Comparison of ENCODE assay signal across 15 cellular contexts in the genomic region with DNA sequence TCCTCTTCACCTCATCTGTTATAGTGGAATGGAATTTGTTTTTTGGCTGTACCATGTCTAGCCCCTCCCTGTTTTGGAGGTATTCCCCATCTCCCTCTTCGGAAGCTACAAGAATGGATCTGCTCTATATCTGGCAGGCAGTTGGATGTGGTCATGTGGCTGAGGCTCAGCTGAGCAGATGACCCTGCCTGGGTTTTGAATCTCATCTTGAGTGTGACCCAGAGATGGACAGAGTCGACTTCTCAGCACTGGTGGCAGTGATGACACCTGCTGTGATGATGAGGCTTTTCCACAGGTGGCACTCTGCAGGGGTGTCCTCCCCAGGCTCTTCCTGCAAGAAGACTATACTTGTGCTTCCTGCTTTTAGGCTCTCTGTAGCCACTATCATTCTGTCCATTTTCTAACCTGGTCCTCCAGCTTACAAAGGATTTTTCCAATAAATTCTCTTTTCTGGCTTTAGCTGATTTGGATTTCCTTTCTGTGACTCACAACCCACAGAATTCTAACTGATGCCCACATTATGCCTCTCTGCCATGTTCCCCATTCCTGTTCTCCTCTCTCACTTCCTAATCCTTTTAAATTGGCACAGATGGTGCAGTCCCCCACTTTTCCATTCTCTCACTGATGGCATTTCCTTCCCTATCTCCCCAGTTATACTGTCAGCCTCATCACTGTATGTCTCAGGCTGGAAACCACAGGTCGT. TPM values are rescaled to one million over a fixed set of nuclear protein-coding genes. Genes with fewer than 3 reads are reported as not detected.
DNase-seq lines count a peak whose midpoint lies in the region; ATAC-seq and FAIRE-seq lines count a peak whose summit lies in the region.
"Had no signal": no experiment of that assay in that cellular context is flagged by ENCODE, and none has a peak within 500 bp of the region (broad histone marks: within the 10 kb centered on the region; RNA-seq: fewer than 3 reads in every experiment).

No MANE protein-coding gene starts in this region.

- CTCF ChIA-PET in activated CD8-positive, alpha-beta memory T cell treated with anti-CD3 and anti-CD28 coated beads, Interleukin-2, amount 10 ng/mL, durations not matched to agents 7 days and 5 days (lab: Charles Lee), result interaction anchor here (1.0 kb wide), 1 partner anchor 43 kb away, joined by 4 read pairs; no protein-coding TSS in a partner anchor

- ATAC-seq in activated CD8-positive, alpha-beta memory T cell treated with anti-CD3 and anti-CD28 coated beads, Interleukin-2, amount 10 ng/mL, durations not matched to agents 7 days and 5 days, result no peak
- ATAC-seq in stimulated activated naive B cell treated with anti-CD40 and anti-IgM and Interleukin-4, amounts not matched to agents 10 μg/mL and 1 μg/mL and 100 μg/mL, for 72 hours (replicated peaks), result no peak
- ATAC-seq: A549; activated CD4-positive, alpha-beta T cell treated with anti-CD3 and anti-CD28 coated beads for 36 hours; T-helper 17 cell had no signal

- H3K27me3 Mint-ChIP-seq in activated CD8-positive, alpha-beta memory T cell treated with anti-CD3 and anti-CD28 coated beads, Interleukin-2, amount 10 ng/mL, durations not matched to agents 7 days and 5 days, result peaks cover 30% of the 10 kb centered on the region
- peaks cover 20 to 31% of the 10 kb centered on the region in 2 donors for H3K27me3 Mint-ChIP-seq in stimulated activated naive B cell treated with anti-CD40 and anti-IgM and Interleukin-4, amounts not matched to agents 10 μg/mL and 1 μg/mL and 100 μg/mL, for 72 hours
- peaks cover 16% of the 10 kb centered on the region for H3K27me3 Mint-ChIP-seq in activated T-helper 1 cell treated with anti-CD3 and anti-CD28 coated beads, Interleukin-12 subunit alpha, Interleukin-12 subunit beta, Interleukin-2, Interleukin-4 antibody, amounts not matched to agents 30 ng/mL and 10 ng/mL and 1 ng/mL, durations not matched to agents 14 hours and 24 hours and 36 hours (ENCODE audit: insufficient read depth)

- FAIRE-seq in RCC 7860 (lab: Jason Lieb, UNC), result peak; percentile 31
- FAIRE-seq: A549 had no signal

- no peaks in the 10 kb centered on the region for H3K9me3 Mint-ChIP-seq in activated CD8-positive, alpha-beta memory T cell treated with anti-CD3 and anti-CD28 coated beads, Interleukin-2, amount 10 ng/mL, durations not matched to agents 7 days and 5 days (ENCODE audit: low read depth)
- no peaks in the 10 kb centered on the region for H3K9me3 Mint-ChIP-seq in stimulated activated naive B cell treated with anti-CD40 and anti-IgM and Interleukin-4, amounts not matched to agents 10 μg/mL and 1 μg/mL and 100 μg/mL, for 72 hours
- no peaks in the 10 kb centered on the region for H3K9me3 Mint-ChIP-seq in activated T-helper 1 cell treated with anti-CD3 and anti-CD28 coated beads, Interleukin-12 subunit alpha, Interleukin-12 subunit beta, Interleukin-2, Interleukin-4 antibody, amounts not matched to agents 30 ng/mL and 10 ng/mL and 1 ng/mL, durations not matched to agents 14 hours and 24 hours and 36 hours

- peak; percentile 15 for DNase-seq in activated CD8-positive, alpha-beta memory T cell treated with anti-CD3 and anti-CD28 coated beads, Interleukin-2, amount 10 ng/mL, durations not matched to agents 7 days and 5 days
- DNase-seq in activated CD8-positive, alpha-beta memory T cell treated with anti-CD3 and anti-CD28 coated beads, Interleukin-2, amount 50 U/mL, for 48 hours, result no peak
- DNase-seq in RCC 7860 (ENCODE audit: low spot score) (peak; percentile 47), fibroblast of gingiva (ENCODE audit: low read depth) (peak; percentile 27), AG08396 (ENCODE audit: low spot score) (no peak), Ammon's horn (ENCODE audit: low spot score) (no peak)
- DNase-seq in stimulated activated naive B cell treated with anti-CD40 and anti-IgM and Interleukin-4, amounts not matched to agents 10 μg/mL and 1 μg/mL and 100 μg/mL, for 72 hours, result no peak
- no peak for DNase-seq in activated T-helper 1 cell treated with anti-CD3 and anti-CD28 coated beads, Interleukin-12 subunit alpha, Interleukin-12 subunit beta, Interleukin-2, Interleukin-4 antibody, amounts not matched to agents 30 ng/mL and 10 ng/mL and 1 ng/mL, durations not matched to agents 14 hours and 24 hours and 36 hours (ENCODE audit: low spot score)
- DNase-seq: activated CD4-positive, alpha-beta T cell treated with anti-CD3 and anti-CD28 coated beads for 36 hours; activated T-cell treated with anti-CD3 and anti-CD28 coated beads, Interleukin-2, amount 50 U/mL, for 48 hours; erythroblast; hypothalamus; stimulated activated CD4-positive, alpha-beta T cell treated with anti-CD3 and anti-CD28 coated beads, Interleukin-12 subunit alpha, Interleukin-12 subunit beta, amount 100 ng/mL, for 4 hours; T-helper 17 cell had no signal

- intact Hi-C loops in activated T-helper 1 cell treated with anti-CD3 and anti-CD28 coated beads, Interleukin-12 subunit alpha, Interleukin-12 subunit beta, Interleukin-2, Interleukin-4 antibody, amounts not matched to agents 30 ng/mL and 10 ng/mL and 1 ng/mL, durations not matched to agents 14 hours and 24 hours and 36 hours (cut with micrococcal nuclease), result no loop called here

- H3K27ac Mint-ChIP-seq in activated CD8-positive, alpha-beta memory T cell treated with anti-CD3 and anti-CD28 coated beads, Interleukin-2, amount 10 ng/mL, durations not matched to agents 7 days and 5 days, result no peak overlapping the region
- H3K27ac Mint-ChIP-seq in stimulated activated naive B cell treated with anti-CD40 and anti-IgM and Interleukin-4, amounts not matched to agents 10 μg/mL and 1 μg/mL and 100 μg/mL, for 72 hours, result peak overlapping the region; percentile 7
- no peak overlapping the region for H3K27ac Mint-ChIP-seq in activated T-helper 1 cell treated with anti-CD3 and anti-CD28 coated beads, Interleukin-12 subunit alpha, Interleukin-12 subunit beta, Interleukin-2, Interleukin-4 antibody, amounts not matched to agents 30 ng/mL and 10 ng/mL and 1 ng/mL, durations not matched to agents 14 hours and 24 hours and 36 hours
- H3K27ac Mint-ChIP-seq: activated CD4-positive, alpha-beta T cell treated with anti-CD3 and anti-CD28 coated beads for 36 hours; T-helper 17 cell had no signal

- no peaks in the 10 kb centered on the region for H3K36me3 Mint-ChIP-seq in activated CD8-positive, alpha-beta memory T cell treated with anti-CD3 and anti-CD28 coated beads, Interleukin-2, amount 10 ng/mL, durations not matched to agents 7 days and 5 days
- peaks cover 1 to 7% of the 10 kb centered on the region in 2 donors for H3K36me3 Mint-ChIP-seq in stimulated activated naive B cell treated with anti-CD40 and anti-IgM and Interleukin-4, amounts not matched to agents 10 μg/mL and 1 μg/mL and 100 μg/mL, for 72 hours
- H3K36me3 Mint-ChIP-seq in activated T-helper 1 cell treated with anti-CD3 and anti-CD28 coated beads, Interleukin-12 subunit alpha, Interleukin-12 subunit beta, Interleukin-2, Interleukin-4 antibody, amounts not matched to agents 30 ng/mL and 10 ng/mL and 1 ng/mL, durations not matched to agents 14 hours and 24 hours and 36 hours (ENCODE audit: low read depth), result no peaks in the 10 kb centered on the region

- no peak overlapping the region for H3K4me3 Mint-ChIP-seq in activated CD8-positive, alpha-beta memory T cell treated with anti-CD3 and anti-CD28 coated beads, Interleukin-2, amount 10 ng/mL, durations not matched to agents 7 days and 5 days
- H3K4me3 Mint-ChIP-seq in stimulated activated naive B cell treated with anti-CD40 and anti-IgM and Interleukin-4, amounts not matched to agents 10 μg/mL and 1 μg/mL and 100 μg/mL, for 72 hours, result no peak overlapping the region
- no peak overlapping the region for H3K4me3 Mint-ChIP-seq in activated T-helper 1 cell treated with anti-CD3 and anti-CD28 coated beads, Interleukin-12 subunit alpha, Interleukin-12 subunit beta, Interleukin-2, Interleukin-4 antibody, amounts not matched to agents 30 ng/mL and 10 ng/mL and 1 ng/mL, durations not matched to agents 14 hours and 24 hours and 36 hours
- H3K4me3 Mint-ChIP-seq: activated CD4-positive, alpha-beta T cell treated with anti-CD3 and anti-CD28 coated beads for 36 hours; T-helper 17 cell had no signal

- no peaks in the 10 kb centered on the region for H3K4me1 Mint-ChIP-seq in activated CD8-positive, alpha-beta memory T cell treated with anti-CD3 and anti-CD28 coated beads, Interleukin-2, amount 10 ng/mL, durations not matched to agents 7 days and 5 days
- peaks cover 16 to 33% of the 10 kb centered on the region in 2 donors for H3K4me1 Mint-ChIP-seq in stimulated activated naive B cell treated with anti-CD40 and anti-IgM and Interleukin-4, amounts not matched to agents 10 μg/mL and 1 μg/mL and 100 μg/mL, for 72 hours
- H3K4me1 Mint-ChIP-seq in activated T-helper 1 cell treated with anti-CD3 and anti-CD28 coated beads, Interleukin-12 subunit alpha, Interleukin-12 subunit beta, Interleukin-2, Interleukin-4 antibody, amounts not matched to agents 30 ng/mL and 10 ng/mL and 1 ng/mL, durations not matched to agents 14 hours and 24 hours and 36 hours (ENCODE audit: low read depth), result no peaks in the 10 kb centered on the region
- H3K4me1 Mint-ChIP-seq: activated CD4-positive, alpha-beta T cell treated with anti-CD3 and anti-CD28 coated beads for 36 hours had no signal

RNA-seq across cellular contexts. Expression of gene ARHGAP22, which starts 7.5 kb away (rescaled TPM):
- total RNA-seq in activated CD8-positive, alpha-beta memory T cell treated with anti-CD3 and anti-CD28 coated beads, Interleukin-2, amount 10 ng/mL, durations not matched to agents 7 days and 5 days, result not detected
- 0.66 and 1.2 TPM in 2 replicates for total RNA-seq in activated T-helper 1 cell treated with anti-CD3 and anti-CD28 coated beads, Interleukin-12 subunit alpha, Interleukin-12 subunit beta, Interleukin-2, Interleukin-4 antibody, amounts not matched to agents 30 ng/mL and 10 ng/mL and 1 ng/mL, durations not matched to agents 14 hours and 24 hours and 36 hours

Comparison
In these comparisons a context has a peak if more than half of its experiments do, and no peak if none do; other contexts are left out.
1. DNase-seq: peak in activated CD8-positive, alpha-beta memory T cell treated with anti-CD3 and anti-CD28 coated beads, Interleukin-2, amount 10 ng/mL, durations not matched to agents 7 days and 5 days (single experiment), RCC 7860 (single experiment) and fibroblast of gingiva (single experiment); none in activated CD8-positive, alpha-beta memory T cell treated with anti-CD3 and anti-CD28 coated beads, Interleukin-2, amount 50 U/mL, for 48 hours (single experiment), stimulated activated naive B cell treated with anti-CD40 and anti-IgM and Interleukin-4, amounts not matched to agents 10 μg/mL and 1 μg/mL and 100 μg/mL, for 72 hours (single experiment), AG08396 (single experiment), activated T-helper 1 cell treated with anti-CD3 and anti-CD28 coated beads, Interleukin-12 subunit alpha, Interleukin-12 subunit beta, Interleukin-2, Interleukin-4 antibody, amounts not matched to agents 30 ng/mL and 10 ng/mL and 1 ng/mL, durations not matched to agents 14 hours and 24 hours and 36 hours (single experiment) and Ammon's horn (single experiment).